In genomic region chr16:64426131-64426666, GRCh38 we compare ENCODE assay signal across 9 cellular contexts.
"Had no signal": no experiment of that assay in that cellular context is flagged by ENCODE, and none has a peak within 500 bp of the region (broad histone marks: within the 10 kb centered on the region; RNA-seq: fewer than 3 reads in every experiment).

No MANE protein-coding gene starts in this region.

- H3K27me3 Mint-ChIP-seq: IgD-negative memory B cell had no signal

- H3K4me3 ChIP-seq: GM23338 had no signal

- H2AFZ ChIP-seq: GM23338 had no signal

- H3K4me1 Mint-ChIP-seq: GM23338, H9 had no signal

- H3K36me3 Mint-ChIP-seq: IgD-negative memory B cell had no signal

- H3K4me3 Mint-ChIP-seq: GM23338, H9, IgD-negative memory B cell had no signal

- ATAC-seq: GM23338, HepG2 had no signal

- H3K27ac Mint-ChIP-seq: GM23338, H9, IgD-negative memory B cell had no signal

- H3K4me2 ChIP-seq: GM23338 had no signal

- DNase-seq: H9, HCEC 1CT, KBM-7 had no signal

- FAIRE-seq: H1, H54, HepG2 had no signal

- H3K27ac ChIP-seq: HL-60 had no signal
